ENCODE assay signal across 8 cellular contexts in genomic region chr9:78821126-78821822, GRCh38.
A peak's percentile ranks its signal among the peaks of the same experiment; 100 is the strongest.
DNase-seq lines count a peak whose midpoint lies in the region; ATAC-seq lines count a peak whose summit lies in the region.

No MANE protein-coding gene starts in this region.

- H3K4me3 ChIP-seq in CD4-positive, alpha-beta memory T cell (ENCODE audit: low read length in 2 of 2): no peak overlapping the region
- no peak overlapping the region for H3K4me3 ChIP-seq in effector memory CD4-positive, alpha-beta T cell (ENCODE audit: insufficient read depth, low read depth, low read length, poor library complexity, severe bottlenecking)

- POLR2A ChIA-PET in CD4-positive, alpha-beta memory T cell (lab: Charles Lee; ENCODE audit: partially characterized antibody): no interaction called here

- peak in 3 of 5 donors; percentile 11 to 21 (median 13) for DNase-seq in CD4-positive, alpha-beta memory T cell
- DNase-seq in NCI-H2196 (lab: John Stamatoyannopoulos, UW; ENCODE audit: unreplicated experiment) (peak; percentile 6), astrocyte of the hippocampus (ENCODE audit: low read depth, low spot score) (peak; percentile 49), left lobe of liver (ENCODE audit: low spot score) (no peak), NCI-H128 (lab: John Stamatoyannopoulos, UW; ENCODE audit: unreplicated experiment) (no peak)
- no peak for DNase-seq in effector memory CD4-positive, alpha-beta T cell

- no peaks in the 10 kb centered on the region for H3K9me3 Mint-ChIP-seq in CD4-positive, alpha-beta memory T cell

- peaks cover 0 to 9% (median 4%) of the 10 kb centered on the region in 4 donors for H3K4me1 Mint-ChIP-seq in CD4-positive, alpha-beta memory T cell

- peaks cover 0 to 1% of the 10 kb centered on the region in 2 donors for H3K27me3 Mint-ChIP-seq in CD4-positive, alpha-beta memory T cell

- H3K27ac ChIP-seq in CD4-positive, alpha-beta memory T cell (ENCODE audit: low read depth, low read length): no peak overlapping the region
- no peak overlapping the region for H3K27ac ChIP-seq in effector memory CD4-positive, alpha-beta T cell (ENCODE audit: insufficient read depth, low read length, poor library complexity, severe bottlenecking)

- intact Hi-C loops in CD4-positive, alpha-beta memory T cell (cut with micrococcal nuclease): loop anchor here (5.0 to 10.0 kb wide), 2 partner anchors 1136 to 1354 kb away; no protein-coding TSS in a partner anchor

- H3K27me3 ChIP-seq in CD4-positive, alpha-beta memory T cell (ENCODE audit: insufficient read depth, low read length): no peaks in the 10 kb centered on the region
- H3K27me3 ChIP-seq in effector memory CD4-positive, alpha-beta T cell (replicated peaks; ENCODE audit: control insufficient read depth, insufficient read depth, low read length, poor library complexity, severe bottlenecking): no peaks in the 10 kb centered on the region

- H3K4me3 Mint-ChIP-seq in CD4-positive, alpha-beta memory T cell: peak overlapping the region; percentile 68 to 83 (median 76)

- no peaks in the 10 kb centered on the region for H3K4me1 ChIP-seq in CD4-positive, alpha-beta memory T cell (ENCODE audit: insufficient read depth, low read length)
- H3K4me1 ChIP-seq in effector memory CD4-positive, alpha-beta T cell (ENCODE audit: control insufficient read depth, insufficient read depth, low read length, poor library complexity, severe bottlenecking): no peaks in the 10 kb centered on the region

- no peaks in the 10 kb centered on the region for H3K36me3 ChIP-seq in CD4-positive, alpha-beta memory T cell (ENCODE audit: insufficient read depth, low read length)
- H3K36me3 ChIP-seq in effector memory CD4-positive, alpha-beta T cell (ENCODE audit: control insufficient read depth, insufficient read depth, low read length): no peaks in the 10 kb centered on the region

- CTCF ChIA-PET in CD4-positive, alpha-beta memory T cell (lab: Charles Lee; ENCODE audit: partially characterized antibody): interaction anchor here (0.9 to 2.2 kb wide), 4 partner anchors 9 to 37 kb away, joined by 3 to 5 read pairs (median 3); no protein-coding TSS in a partner anchor

- H3K27ac Mint-ChIP-seq in CD4-positive, alpha-beta memory T cell: peak overlapping the region in 1 of 7 donors; percentile 61

- no peaks in the 10 kb centered on the region for H3K36me3 Mint-ChIP-seq in CD4-positive, alpha-beta memory T cell

- ATAC-seq in GM18867 (IDR thresholded peaks at IDR 0.05; ENCODE audit: unreplicated experiment) (peak; percentile 86), HG03066 (IDR thresholded peaks at IDR 0.05; ENCODE audit: low read depth, unreplicated experiment) (peak; percentile 84), left lobe of liver (peak; percentile 98)

- H3K9me3 ChIP-seq in CD4-positive, alpha-beta memory T cell (ENCODE audit: control insufficient read depth in 1 of 2, low read length in 2 of 2): no peaks in the 10 kb centered on the region
- no peaks in the 10 kb centered on the region for H3K9me3 ChIP-seq in effector memory CD4-positive, alpha-beta T cell (ENCODE audit: control insufficient read depth, low read length)

Comparison
In these comparisons a context has a peak if more than half of its experiments do, and no peak if none do; other contexts are left out.
1. DNase-seq: peak in CD4-positive, alpha-beta memory T cell (3 of 5), NCI-H2196 (single experiment) and astrocyte of the hippocampus (single experiment); none in left lobe of liver (single experiment), NCI-H128 (single experiment) and effector memory CD4-positive, alpha-beta T cell (0 of 3).
2. Peak in every context shown above with its lines, with median percentiles within 50 percentile points of each other: ATAC-seq.